In the genomic region with DNA sequence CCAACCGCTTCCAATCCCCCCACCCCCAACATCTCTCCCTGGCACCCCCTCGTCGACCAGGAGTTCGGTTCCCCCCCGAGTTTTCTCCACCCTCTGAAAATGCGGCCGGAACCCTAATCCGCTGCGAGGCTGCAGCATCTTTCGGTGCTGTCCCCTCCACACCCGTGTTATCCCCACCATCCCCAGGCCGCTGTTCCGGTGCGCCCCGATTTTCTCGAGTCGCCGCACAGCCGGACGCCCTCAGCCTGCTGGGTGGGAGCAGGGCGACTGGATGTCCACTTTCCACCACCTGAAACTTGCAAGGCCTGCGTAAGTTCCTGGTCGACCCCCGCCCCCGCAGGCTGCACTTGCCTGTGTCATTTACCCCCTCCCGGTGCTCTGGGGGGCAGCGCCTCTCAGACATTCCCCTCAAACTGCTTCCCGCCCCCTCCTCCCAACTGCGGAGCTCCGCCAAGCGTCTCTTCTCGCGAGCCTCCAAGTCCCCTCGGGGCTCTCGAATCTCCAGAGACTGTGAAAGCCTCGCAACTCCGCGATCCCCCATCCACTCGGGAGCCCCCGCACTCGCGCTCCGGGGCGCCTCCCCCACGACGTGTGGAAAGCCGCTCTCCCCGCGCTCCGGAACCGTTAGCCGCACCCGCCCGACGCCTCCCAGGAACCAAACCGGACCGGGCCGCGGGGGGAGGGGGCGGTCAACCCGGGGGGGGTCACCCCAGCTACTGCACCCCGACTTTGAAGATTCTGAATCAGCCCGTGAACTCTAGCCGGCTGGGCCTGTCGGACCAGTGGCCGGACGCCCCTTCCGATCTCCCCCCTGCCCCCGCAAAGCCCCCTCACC, we compare ENCODE assay signal across 8 cellular contexts. TPM values are rescaled to one million over a fixed set of nuclear protein-coding genes. Genes with fewer than 3 reads are reported as not detected.
DNase-seq lines count a peak whose midpoint lies in the region; ATAC-seq, FAIRE-seq and TF ChIP-seq lines count a peak whose summit lies in the region.

No MANE protein-coding gene starts in this region.

- DNase-seq in AG20443 (ENCODE audit: low spot score) (peak; percentile 58), GM23338 (ENCODE audit: low spot score) (peak; percentile 89), Peyer's patch (peak; percentile 21 to 66 (median 55)), K562 (ENCODE audit: extremely low read depth in 1 of 4, low spot score in 3 of 4) (peak; percentile 63 to 73 (median 68)), gastrocnemius medialis (peak in 1 of 2 donors; percentile 35)

- H3K4me3 ChIP-seq in GM23338 (peak overlapping the region; percentile 87), Peyer's patch (peak overlapping the region; percentile 48 to 70 (median 64)), K562 (peak overlapping the region; percentile 75), iPS-18c (ENCODE audit: insufficient read depth, low read depth, low read length) (peak overlapping the region; percentile 64), gastrocnemius medialis (peak overlapping the region; percentile 77 to 87 (median 80))

- H3K27me3 Mint-ChIP-seq in GM23338 (ENCODE audit: insufficient read depth, low read depth, poor library complexity) = peaks cover 45% of the 10 kb centered on the region

- no peaks in the 10 kb centered on the region for H3K9me2 ChIP-seq in GM23338 (ENCODE audit: insufficient read depth)

- 0 out of 2 replicates have a peak, but pooled peaks cover 12% of the 10 kb centered on the region for H4K20me1 ChIP-seq in GM23338 (replicated peaks; ENCODE audit: insufficient read depth)
- no peaks in the 10 kb centered on the region for H4K20me1 ChIP-seq in K562 (replicated peaks; ENCODE audit: control insufficient read depth, insufficient read depth, low read length)

- H3K36me3 Mint-ChIP-seq in GM23338 (ENCODE audit: low read depth) = peaks cover 21% of the 10 kb centered on the region; the same call in 2 of the 3 replicates

- no peak for TF ChIP-seq EP300 in K562 (IDR thresholded peaks at IDR 0.05; ENCODE audit: low read length)

- POLR2A ChIA-PET in K562 (lab: Yijun Ruan, JAX) = interaction anchor here (0.6 to 4.0 kb wide), 10 partner anchors 9 to 411 kb away, joined by 3 to 34 read pairs (median 4); no protein-coding TSS in a partner anchor

- peak overlapping the region; percentile 95 for H3K27ac Mint-ChIP-seq in GM23338

- H3K9me3 ChIP-seq in Peyer's patch (no peaks in the 10 kb centered on the region), K562 (replicated peaks; ENCODE audit: control insufficient read depth, insufficient read depth, low read depth, low read length) (no peaks in the 10 kb centered on the region), iPS-18c (ENCODE audit: control insufficient read depth, insufficient read depth, low read length) (no peaks in the 10 kb centered on the region), gastrocnemius medialis (no peaks in the 10 kb centered on the region)

- intact Hi-C loops in K562 (cut with micrococcal nuclease) (loop anchor here (5.0 kb wide), 1 partner anchor 106 kb away; no protein-coding TSS in a partner anchor), gastrocnemius medialis (cut with DNase I; ENCODE audit: low total_unique reads) (loop anchor here (2.0 to 10.0 kb wide), 5 partner anchors 112 to 676 kb away; a partner anchor contains a TSS)

- H3K36me3 ChIP-seq in GM23338 (ENCODE audit: insufficient read depth) (0 out of 2 replicates have a peak, but pooled peaks cover 3% of the 10 kb centered on the region), Peyer's patch (no peaks in the 10 kb centered on the region), K562 (ENCODE audit: control insufficient read depth, insufficient read depth, low read length) (peaks cover 9% of the 10 kb centered on the region; the same call in 1 of the 3 replicates), gastrocnemius medialis (no peaks in the 10 kb centered on the region)

- H3K27ac ChIP-seq in GM23338 (ENCODE audit: low read depth) = peak overlapping the region; percentile 82
- H3K27ac ChIP-seq in Peyer's patch = peak overlapping the region; percentile 50 to 73 (median 70)
- H3K27ac ChIP-seq in K562 (ENCODE audit: extremely low read depth, low read depth, low read length) = peak overlapping the region; percentile 82
- peak overlapping the region; percentile 88 to 95 (median 91) for H3K27ac ChIP-seq in gastrocnemius medialis

- whole genome bisulfite sequencing in K562 (ENCODE audit: insufficient coverage, low coverage, missing lambda C conversion rate) = 1% methylated on average over 42 of the region's 69 CpGs

- peak overlapping the region; percentile 95 for H3K4me2 ChIP-seq in GM23338
- peak overlapping the region; percentile 71 for H3K4me2 ChIP-seq in K562 (ENCODE audit: insufficient read depth, low read length)

- TF ChIP-seq CTCF in GM23338 (conservative IDR thresholded peaks at IDR 0.05; ENCODE audit: low read depth in 2 of 2) (no peak), Peyer's patch (IDR thresholded peaks at IDR 0.05) (no peak), K562 (IDR thresholded peaks at IDR 0.05 in 2 of 3, conservative IDR thresholded peaks at IDR 0.05 in 1 of 3; ENCODE audit: insufficient read depth in 2 of 3, low read depth in 1 of 3, low read length in 3 of 3) (no peak), gastrocnemius medialis (IDR thresholded peaks at IDR 0.05 in 4 of 5, conservative IDR thresholded peaks at IDR 0.05 in 1 of 5) (peak in 1 of 5 experiments; percentile 14)

- no TSS peak for BruUV-seq in K562 (replicated peaks; lab: Mats Ljungman, UMichigan)

- H3K9ac ChIP-seq in K562 (ENCODE audit: insufficient read depth in 1 of 2, low read depth in 2 of 2, low read length in 2 of 2) = peak overlapping the region; percentile 65 to 94

- no peak for FAIRE-seq in K562 (lab: Jason Lieb, UNC)

- in situ Hi-C loops in K562 (cut with MboI) (no loop called here), gastrocnemius medialis (cut with MboI; ENCODE audit: low sequenced_read_pairs in 4 of 4) (loop anchor here in 1 of 4 donors (10.0 to 25.0 kb wide), 2 partner anchors 116 to 454 kb away; a partner anchor contains a TSS)

- peaks cover 40% of the 10 kb centered on the region for H3K4me1 Mint-ChIP-seq in GM23338

- H2AFZ ChIP-seq in GM23338 (peak overlapping the region; percentile 53; the same call in 1 of the 2 replicates), K562 (ENCODE audit: low read depth, low read length) (peak overlapping the region; percentile 80)

- H3K4me1 ChIP-seq in GM23338 (ENCODE audit: insufficient read depth) (peaks cover 32% of the 10 kb centered on the region), Peyer's patch (peaks cover 0 to 20% (median 14%) of the 10 kb centered on the region in 4 donors), K562 (replicated peaks in 1 of 2; ENCODE audit: control insufficient read depth in 2 of 2, insufficient read depth in 2 of 2, low read length in 2 of 2) (peaks cover 16 to 26% of the 10 kb centered on the region in 2 experiments), gastrocnemius medialis (peaks cover 25 to 30% of the 10 kb centered on the region in 2 donors)

- peaks cover 9% of the 10 kb centered on the region for H3F3A ChIP-seq in GM23338 (replicated peaks; ENCODE audit: low read depth)

- ATAC-seq in GM23338 (peak; percentile 20), K562 (peak; percentile 43), gastrocnemius medialis (peak; percentile 6 to 7), HG02970 (IDR thresholded peaks at IDR 0.05; ENCODE audit: low FRiP score, unreplicated experiment) (no peak), GM19395 (IDR thresholded peaks at IDR 0.05; ENCODE audit: unreplicated experiment) (no peak)

- no peaks in the 10 kb centered on the region; the same call in 2 of the 3 replicates for H3K9me3 Mint-ChIP-seq in GM23338

- no peaks in the 10 kb centered on the region for H3K9me1 ChIP-seq in K562 (ENCODE audit: control insufficient read depth, insufficient read depth, low read length)

- H3K27me3 ChIP-seq in GM23338 (ENCODE audit: insufficient read depth) (peaks cover 58% of the 10 kb centered on the region), Peyer's patch (no peaks in the 10 kb centered on the region), K562 (ENCODE audit: control insufficient read depth in 2 of 2, insufficient read depth in 2 of 2, low read length in 2 of 2) (peaks cover 4 to 7% of the 10 kb centered on the region in 2 experiments; a peak in 3 of 5 replicates), gastrocnemius medialis (peaks cover 0 to 6% (median under 1%) of the 10 kb centered on the region in 3 donors)

- no peak for TF ChIP-seq POLR2A in Peyer's patch (IDR thresholded peaks at IDR 0.05)
- no peak; the same call in 1 of the 2 replicates for TF ChIP-seq POLR2A in K562 (conservative IDR thresholded peaks at IDR 0.05)
- no peak for TF ChIP-seq POLR2A in gastrocnemius medialis (IDR thresholded peaks at IDR 0.05)

- H3K4me3 Mint-ChIP-seq in GM23338 = peak overlapping the region; percentile 94

- TF ChIP-seq RAD21 in K562 (CRISPR knock-in tag; conservative IDR thresholded peaks at IDR 0.05 in 1 of 2, IDR thresholded peaks at IDR 0.05 in 1 of 2) = no peak

- CTCF ChIA-PET in K562 (lab: Yijun Ruan, JAX; ENCODE audit: low intra/inter-chr PET ratio) = no interaction called here

- H3K79me2 ChIP-seq in GM23338 (replicated peaks; ENCODE audit: insufficient read depth) (peaks cover 25% of the 10 kb centered on the region), K562 (ENCODE audit: control insufficient read depth, insufficient read depth, low read length) (peaks cover 25% of the 10 kb centered on the region)

TF ChIP-seq in K562, 482 proteins besides CTCF, POLR2A, EP300 and RAD21 (continues in another document):
- TF ChIP-seq CXXC5 (CRISPR knock-in tag; IDR thresholded peaks at IDR 0.05) = no peak

RNA-seq across cellular contexts. Expression of a gene that starts 0.6 kb away (rescaled TPM):
- total RNA-seq in GM23338 (2014; rRNA removed; shearing (Covaris generic)) = 48.4 and 57.1 TPM in 2 replicates
- polyA plus RNA-seq in GM23338 (2016; fragmentation: Nextera tagmentation; extraction: Ambion mirVana) (32.2 and 33.5 TPM in 2 replicates), K562 (2011; rRNA removed) (9.4 and 18.0 TPM in 2 replicates), K562 (2014; fragmentation: Illumina TruSeq; extraction: Trizol) (14.5 and 16.1 TPM in 2 replicates), K562 (2014; fragmentation: Nextera tagmentation; extraction: Ambion mirVana) (10 to 100 TPM in 1 of 2 experiments, 1 to 10 TPM in 1; 9.2 to 12.6 TPM), K562 (2014; rRNA removed) (13.7 and 15.9 TPM in 2 replicates)
- total RNA-seq in Peyer's patch (1 to 10 TPM; 4.1 to 5.3 (median 4.8) TPM), K562 (2014; rRNA removed) (18.4 and 18.8 TPM in 2 replicates), K562 (2014; rRNA removed; fragmentation: Illumina TruSeq; extraction: Trizol) (18.2 and 23.6 TPM in 2 replicates), K562 (2015; rRNA removed; fragmentation: Illumina TruSeq; extraction: Trizol) (9.6 and 9.8 TPM in 2 replicates), K562 (2021) (22.2 and 25.9 TPM in 2 replicates), gastrocnemius medialis (10 to 100 TPM; 19.0 to 31.6 (median 21.3) TPM)
- 33.1 and 48.0 TPM in 2 replicates for total RNA-seq in K562 (2011; cell fraction: chromatin; rRNA removed; ENCODE audit: low replicate concordance)
- 14.3 and 15.1 TPM in 2 replicates for total RNA-seq in K562 (2011; cell fraction: nucleolus; rRNA removed)
- 24.0 and 42.4 TPM in 2 replicates for total RNA-seq in K562 (2011; cell fraction: nucleoplasm; rRNA removed)
- 10.5 and 11.5 TPM in 2 replicates for polyA plus RNA-seq in K562 (2011; cell fraction: cytosol; rRNA removed)
- 10.1 and 12.7 TPM in 2 replicates for polyA plus RNA-seq in K562 (2011; cell fraction: nucleus; rRNA removed)
- 16.9 and 20.9 TPM in 2 replicates for polyA plus RNA-seq in K562 (2012)
- 12.8 and 21.7 TPM in 2 replicates for polyA minus RNA-seq in K562 (2011; rRNA and poly(A)+ RNA removed)
- polyA minus RNA-seq in K562 (2011; cell fraction: cytosol; rRNA and poly(A)+ RNA removed) = 13.2 and 16.8 TPM in 2 replicates
- 10.9 and 11.0 TPM in 2 replicates for polyA minus RNA-seq in K562 (2011; cell fraction: nucleus; rRNA and poly(A)+ RNA removed)

Comparison
In these comparisons a context has a peak if more than half of its experiments do, and no peak if none do; other contexts are left out.
1. ATAC-seq: peak in GM23338 (single experiment), K562 (single experiment) and gastrocnemius medialis (2 of 2); none in HG02970 (single experiment) and GM19395 (single experiment).
2. Peak in every context shown above with its lines, with median percentiles within 50 percentile points of each other: H3K27ac ChIP-seq and H3K4me3 ChIP-seq.